In the genomic region with DNA sequence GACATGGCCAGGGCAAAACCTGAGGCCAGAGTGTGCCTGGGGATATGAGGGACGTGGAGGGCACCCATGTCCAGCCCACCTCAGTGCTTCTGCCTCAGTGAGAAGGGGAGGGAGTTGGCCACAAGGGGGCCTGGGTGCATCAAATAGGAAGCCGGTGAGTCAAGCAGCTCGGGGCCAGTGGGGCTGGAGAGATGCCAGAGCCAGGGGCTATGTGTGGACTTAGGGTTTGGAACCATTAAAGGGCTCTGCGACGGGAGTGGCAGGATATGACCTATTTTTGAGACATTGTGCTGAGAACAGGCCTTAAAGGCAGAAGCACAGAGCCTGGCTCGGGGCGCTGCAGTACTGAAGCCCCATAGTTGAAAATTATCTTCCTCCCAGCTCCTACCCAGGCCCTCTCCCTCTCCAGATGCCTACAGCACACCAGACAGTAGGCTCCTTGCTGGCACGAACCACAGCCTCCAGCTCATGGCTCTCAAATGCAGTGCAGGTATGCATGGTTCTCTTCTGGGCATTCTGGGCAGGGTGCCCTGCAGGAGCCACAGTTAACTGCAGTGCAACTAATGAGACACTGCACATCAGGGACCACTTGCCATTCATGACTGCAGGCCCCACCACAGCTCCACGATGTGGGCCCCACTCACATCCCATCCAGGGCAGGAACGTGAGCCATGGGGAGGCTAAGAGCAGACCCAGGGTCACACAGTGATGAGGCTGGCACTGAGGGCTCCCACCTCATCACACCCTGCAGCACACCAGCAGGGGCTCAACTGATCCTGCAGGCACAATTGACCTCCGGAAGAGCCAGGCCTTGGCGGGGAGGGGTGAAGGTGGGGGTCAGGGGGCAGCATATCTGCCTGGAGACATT, we compare ENCODE assay signal across 8 cellular contexts. TPM values are rescaled to one million over a fixed set of nuclear protein-coding genes. Genes with fewer than 3 reads are reported as not detected.
DNase-seq lines count a peak whose midpoint lies in the region; ATAC-seq and TF ChIP-seq lines count a peak whose summit lies in the region.

No MANE protein-coding gene starts in this region.

- peaks cover 29% of the 10 kb centered on the region for H3K36me3 ChIP-seq in GM06990 (ENCODE audit: control insufficient read depth, insufficient read depth, low read length)
- peaks cover 16 to 54% (median 17%) of the 10 kb centered on the region in 3 donors for H3K36me3 ChIP-seq in esophagus squamous epithelium
- peaks cover 0 to 3% of the 10 kb centered on the region in 2 donors for H3K36me3 ChIP-seq in aorta (ENCODE audit: control insufficient read depth in 1 of 2, insufficient read depth in 2 of 2, low read length in 1 of 2)

- H3K4me1 ChIP-seq in esophagus squamous epithelium (peaks cover 35 to 77% (median 40%) of the 10 kb centered on the region in 3 donors), aorta (ENCODE audit: control insufficient read depth in 1 of 2, insufficient read depth in 2 of 2, low read length in 2 of 2) (no peaks in the 10 kb centered on the region)

- H3K4me3 Mint-ChIP-seq in activated CD8-positive, alpha-beta memory T cell treated with anti-CD3 and anti-CD28 coated beads, Interleukin-2, amount 10 ng/mL, durations not matched to agents 7 days and 5 days, result no peak overlapping the region
- H3K4me3 Mint-ChIP-seq in natural killer cell, result no peak overlapping the region

- CTCF ChIA-PET in activated CD8-positive, alpha-beta memory T cell treated with anti-CD3 and anti-CD28 coated beads, Interleukin-2, amount 10 ng/mL, durations not matched to agents 7 days and 5 days (lab: Charles Lee), result interaction anchor here (0.7 to 1.0 kb wide), 6 partner anchors 9 to 142 kb away, joined by 3 to 5 read pairs (median 3); no protein-coding TSS in a partner anchor

- ATAC-seq in activated CD8-positive, alpha-beta memory T cell treated with anti-CD3 and anti-CD28 coated beads, Interleukin-2, amount 10 ng/mL, durations not matched to agents 7 days and 5 days, result peak; percentile 46
- ATAC-seq in natural killer cell (peak in 1 of 3 donors; percentile 20), aorta (ENCODE audit: low FRiP score) (peak; percentile 77), HG02571 (IDR thresholded peaks at IDR 0.05; ENCODE audit: unreplicated experiment) (no peak)

- no peaks in the 10 kb centered on the region for H3K9me3 Mint-ChIP-seq in activated CD8-positive, alpha-beta memory T cell treated with anti-CD3 and anti-CD28 coated beads, Interleukin-2, amount 10 ng/mL, durations not matched to agents 7 days and 5 days (ENCODE audit: low read depth)
- no peaks in the 10 kb centered on the region for H3K9me3 Mint-ChIP-seq in natural killer cell

- peak; percentile 75 for DNase-seq in 8988T
- DNase-seq in GM06990 (ENCODE audit: extremely low read depth, insufficient read length), result no peak
- peak; percentile 61 for DNase-seq in NCI-H2196 (lab: John Stamatoyannopoulos, UW; ENCODE audit: unreplicated experiment)
- DNase-seq in activated CD8-positive, alpha-beta memory T cell treated with anti-CD3 and anti-CD28 coated beads, Interleukin-2, amount 10 ng/mL, durations not matched to agents 7 days and 5 days, result peak; percentile 63
- no peak for DNase-seq in esophagus squamous epithelium (lab: John Stamatoyannopoulos, UW)
- peak; percentile 43 for DNase-seq in natural killer cell
- DNase-seq in aorta, result peak; percentile 93 to 96

- no peaks in the 10 kb centered on the region for H3K27me3 Mint-ChIP-seq in activated CD8-positive, alpha-beta memory T cell treated with anti-CD3 and anti-CD28 coated beads, Interleukin-2, amount 10 ng/mL, durations not matched to agents 7 days and 5 days
- no peaks in the 10 kb centered on the region for H3K27me3 Mint-ChIP-seq in natural killer cell (ENCODE audit: low read depth in 2 of 2)

- peaks cover 12% of the 10 kb centered on the region for H3K36me3 Mint-ChIP-seq in activated CD8-positive, alpha-beta memory T cell treated with anti-CD3 and anti-CD28 coated beads, Interleukin-2, amount 10 ng/mL, durations not matched to agents 7 days and 5 days
- H3K36me3 Mint-ChIP-seq in natural killer cell, result peaks cover 4% of the 10 kb centered on the region

- no peak for TF ChIP-seq POLR2A in esophagus squamous epithelium (IDR thresholded peaks at IDR 0.05)

- H3K27ac ChIP-seq in esophagus squamous epithelium (peak overlapping the region; percentile 76 to 88 (median 86)), aorta (ENCODE audit: low read depth in 1 of 2, low read length in 2 of 2) (peak overlapping the region in 1 of 2 donors; percentile 49)

- H3K9me3 ChIP-seq in esophagus squamous epithelium, result no peaks in the 10 kb centered on the region
- no peaks in the 10 kb centered on the region for H3K9me3 ChIP-seq in aorta (ENCODE audit: control insufficient read depth, low read length)

- no peak overlapping the region for H3K27ac Mint-ChIP-seq in activated CD8-positive, alpha-beta memory T cell treated with anti-CD3 and anti-CD28 coated beads, Interleukin-2, amount 10 ng/mL, durations not matched to agents 7 days and 5 days
- H3K27ac Mint-ChIP-seq in natural killer cell, result peak overlapping the region; percentile 90 to 94

- intact Hi-C loops in esophagus squamous epithelium (cut with DNase I) (no loop called here), natural killer cell (cut with micrococcal nuclease) (no loop called here), aorta (cut with DNase I) (loop anchor here (2.0 to 5.0 kb wide), 4 partner anchors 35 to 125 kb away; partner anchors contain the start of gene POLD2 (in 1 of the 2))

- H3K27me3 ChIP-seq in GM06990 (replicated peaks; ENCODE audit: control insufficient read depth, insufficient read depth, low read length) (no peaks in the 10 kb centered on the region), esophagus squamous epithelium (no peaks in the 10 kb centered on the region), aorta (ENCODE audit: control insufficient read depth in 1 of 2, insufficient read depth in 2 of 2, low read length in 1 of 2) (no peaks in the 10 kb centered on the region)

- WGBS in esophagus squamous epithelium, 2 donors, result 27 to 31% methylated on average over 7 to 10 of the region's 12 CpGs
- WGBS in aorta, 2 donors, result 32 to 33% methylated on average over 12 of the region's 12 CpGs

- H3K4me3 ChIP-seq in GM06990 (replicated peaks; ENCODE audit: low read depth, low read length) (no peak overlapping the region), esophagus squamous epithelium (peak overlapping the region in 1 of 4 donors; percentile 41), aorta (ENCODE audit: low read length in 2 of 2) (no peak overlapping the region)

- H3K4me1 Mint-ChIP-seq in activated CD8-positive, alpha-beta memory T cell treated with anti-CD3 and anti-CD28 coated beads, Interleukin-2, amount 10 ng/mL, durations not matched to agents 7 days and 5 days, result peaks cover 13% of the 10 kb centered on the region
- H3K4me1 Mint-ChIP-seq in natural killer cell, result peaks cover 11 to 43% of the 10 kb centered on the region in 2 donors

- TF ChIP-seq CTCF in GM06990 (IDR thresholded peaks at IDR 0.05; ENCODE audit: insufficient read depth, low read length, poor library complexity, severe bottlenecking), result peak; percentile 56
- peak in 5 of 6 experiments; percentile 41 to 78 (median 61) for TF ChIP-seq CTCF in esophagus squamous epithelium (IDR thresholded peaks at IDR 0.05)
- peak; percentile 41 for TF ChIP-seq CTCF in natural killer cell (IDR thresholded peaks at IDR 0.05)

RNA-seq across cellular contexts. Expression of gene PGAM2, which starts 7.2 kb away (rescaled TPM):
- total RNA-seq in activated CD8-positive, alpha-beta memory T cell treated with anti-CD3 and anti-CD28 coated beads, Interleukin-2, amount 10 ng/mL, durations not matched to agents 7 days and 5 days, result under 1 TPM in 1 of 2 experiments, not detected in 1; 0.58 TPM
- total RNA-seq in esophagus squamous epithelium (1 to 10 TPM in 2 of 4 donors, under 1 TPM in 1, not detected in 1; 0.57 to 1.6 (median 1.3) TPM), natural killer cell (1 to 10 TPM; 1.0 to 1.9 (median 1.5) TPM), aorta (1 to 10 TPM; 4.1 to 4.8 TPM)
- 1 to 10 TPM; 8.0 to 9.5 TPM for polyA plus RNA-seq in aorta

RNA-seq across cellular contexts. Expression of gene POLM, which starts 9.7 kb away (rescaled TPM):
- total RNA-seq in activated CD8-positive, alpha-beta memory T cell treated with anti-CD3 and anti-CD28 coated beads, Interleukin-2, amount 10 ng/mL, durations not matched to agents 7 days and 5 days, result 10 to 100 TPM; 41.8 to 41.9 TPM
- total RNA-seq in esophagus squamous epithelium (10 to 100 TPM; 24.1 to 45.9 (median 24.8) TPM), natural killer cell (10 to 100 TPM; 41.7 to 74.1 (median 50.9) TPM), aorta (10 to 100 TPM; 27.6 to 35.7 TPM)
- 10 to 100 TPM in 1 of 2 donors, 1 to 10 TPM in 1; 8.4 to 35.6 TPM for polyA plus RNA-seq in aorta

RNA-seq across cellular contexts. Expression of gene DBNL, which starts 28.1 kb away (rescaled TPM):
- total RNA-seq in activated CD8-positive, alpha-beta memory T cell treated with anti-CD3 and anti-CD28 coated beads, Interleukin-2, amount 10 ng/mL, durations not matched to agents 7 days and 5 days, result 100 to 1,000 TPM; 148 to 153 TPM
- 100 to 1,000 TPM; 185 to 337 (median 225) TPM for total RNA-seq in esophagus squamous epithelium
- total RNA-seq in natural killer cell, result 100 to 1,000 TPM; 123 to 129 (median 129) TPM
- total RNA-seq in aorta, result 100 to 1,000 TPM in 1 of 2 donors, 10 to 100 TPM in 1; 96.1 to 105 TPM
- polyA plus RNA-seq in aorta, result 10 to 100 TPM; 80.1 to 91.6 TPM

RNA-seq across cellular contexts. Expression of gene AEBP1, which starts 31.5 kb away (rescaled TPM):
- total RNA-seq in activated CD8-positive, alpha-beta memory T cell treated with anti-CD3 and anti-CD28 coated beads, Interleukin-2, amount 10 ng/mL, durations not matched to agents 7 days and 5 days, result 1 to 10 TPM; 4.0 to 6.6 TPM
- 10 to 100 TPM in 2 of 4 donors, 1 to 10 TPM in 2; 4.6 to 83.9 (median 25.2) TPM for total RNA-seq in esophagus squamous epithelium
- total RNA-seq in natural killer cell, result 1 to 10 TPM; 3.3 to 9.0 (median 6.4) TPM
- 1,000 to 10,000 TPM in 1 of 2 donors, 100 to 1,000 TPM in 1; 856 to 1,098 TPM for total RNA-seq in aorta
- polyA plus RNA-seq in aorta, result 1,000 to 10,000 TPM in 1 of 2 donors, 100 to 1,000 TPM in 1; 293 to 2,243 TPM

RNA-seq across cellular contexts. Expression of gene POLD2, which starts 50.8 kb away (rescaled TPM):
- total RNA-seq in activated CD8-positive, alpha-beta memory T cell treated with anti-CD3 and anti-CD28 coated beads, Interleukin-2, amount 10 ng/mL, durations not matched to agents 7 days and 5 days, result 100 to 1,000 TPM; 130 to 158 TPM
- total RNA-seq in esophagus squamous epithelium (100 to 1,000 TPM in 1 of 4 donors, 10 to 100 TPM in 3; 71.2 to 164 (median 89.5) TPM), natural killer cell (10 to 100 TPM; 30.1 to 38.3 (median 38.1) TPM), aorta (10 to 100 TPM; 49.5 to 53.4 TPM)
- polyA plus RNA-seq in aorta, result 10 to 100 TPM; 31.6 to 93.1 TPM

Comparison
In these comparisons a context has a peak if more than half of its experiments do, and no peak if none do; other contexts are left out.
1. DNase-seq: peak in 8988T (single experiment), NCI-H2196 (single experiment), activated CD8-positive, alpha-beta memory T cell treated with anti-CD3 and anti-CD28 coated beads, Interleukin-2, amount 10 ng/mL, durations not matched to agents 7 days and 5 days (single experiment), natural killer cell (single experiment) and aorta (2 of 2); none in GM06990 (single experiment) and esophagus squamous epithelium (single experiment).
2. intact Hi-C loops: an anchor here in aorta (2.0 to 5.0 kb wide); none called in esophagus squamous epithelium and natural killer cell.
3. Peak in every context shown above with its lines, with median percentiles within 50 percentile points of each other: CTCF ChIP-seq.